Comparison of ENCODE assay signal across 8 cellular contexts in the genomic region with DNA sequence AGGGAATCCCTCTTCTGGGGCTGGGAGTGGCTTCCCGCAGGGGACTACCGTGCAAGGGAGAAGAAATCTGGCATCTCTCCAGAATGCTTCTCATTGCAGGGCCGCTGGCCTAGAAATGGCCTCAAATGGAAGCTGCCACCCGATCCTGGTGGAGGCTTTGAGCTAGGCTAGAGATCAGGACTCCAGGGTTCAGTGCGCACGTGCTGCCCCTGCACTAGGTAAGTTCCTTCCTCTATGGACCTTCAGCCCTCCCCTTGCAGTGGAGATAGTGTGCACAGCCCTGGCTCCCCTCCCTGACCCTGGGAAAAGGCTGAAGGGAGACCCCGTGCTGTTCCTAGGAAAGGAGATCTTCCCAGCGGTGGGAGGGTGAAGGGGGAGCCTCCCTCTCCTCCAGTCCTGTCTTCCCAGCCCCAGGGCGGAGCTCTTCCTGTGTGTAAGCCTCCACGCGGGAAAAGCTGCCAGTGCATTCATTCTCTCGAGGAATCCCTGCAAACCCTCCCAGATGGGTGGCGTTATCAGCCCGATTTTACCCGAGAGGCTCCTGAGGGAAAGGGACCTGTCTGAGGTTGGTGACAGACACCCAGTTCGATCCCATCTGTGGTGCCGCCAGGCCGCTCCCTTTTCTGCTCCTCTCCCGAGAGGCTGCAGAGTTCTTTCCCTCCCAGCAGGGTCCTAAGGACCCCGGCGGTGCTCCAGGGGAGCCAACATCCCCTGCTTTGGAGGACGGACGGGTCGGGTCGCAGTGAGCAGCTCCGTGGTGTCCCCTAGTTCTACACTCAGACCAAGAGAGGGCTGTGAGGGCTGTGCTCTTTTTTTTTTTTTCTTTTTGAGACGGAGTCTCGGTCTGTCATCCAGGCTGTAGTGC.
DNase-seq lines count a peak whose midpoint lies in the region; ATAC-seq and TF ChIP-seq lines count a peak whose summit lies in the region.

No MANE protein-coding gene starts in this region.

- no peak overlapping the region for H2AFZ ChIP-seq in OCI-LY1 (ENCODE audit: low read length)

- H3K4me2 ChIP-seq in OCI-LY1 (ENCODE audit: low read length), result peak overlapping the region; percentile 99; the same call in 1 of the 2 replicates

- H3K4me3 ChIP-seq in OCI-LY1 (ENCODE audit: low read depth, low read length, poor library complexity, severe bottlenecking), result peak overlapping the region; percentile 97

- TF ChIP-seq CTCF in OCI-LY1 (IDR thresholded peaks at IDR 0.05; ENCODE audit: low read length), result no peak

- H3K79me2 ChIP-seq in OCI-LY1 (ENCODE audit: insufficient read depth, low read length), result no peaks in the 10 kb centered on the region

- no peaks in the 10 kb centered on the region for H3K9me3 ChIP-seq in OCI-LY1 (ENCODE audit: low read length)

- H3K27me3 ChIP-seq in OCI-LY1 (ENCODE audit: insufficient read depth, low read length), result 0 out of 2 replicates have a peak, but pooled peaks cover 3% of the 10 kb centered on the region

- ATAC-seq in HG03457 (IDR thresholded peaks at IDR 0.05; ENCODE audit: unreplicated experiment) (no peak), GM18907 (IDR thresholded peaks at IDR 0.05; ENCODE audit: unreplicated experiment) (no peak), GM18502 (IDR thresholded peaks at IDR 0.05; ENCODE audit: poor library complexity, unreplicated experiment) (no peak)

- H4K20me1 ChIP-seq in OCI-LY1 (ENCODE audit: insufficient read depth, low read length), result no peaks in the 10 kb centered on the region

- DNase-seq in NCI-H748 (lab: John Stamatoyannopoulos, UW; ENCODE audit: unreplicated experiment) (peak; percentile 64), NCI-H748 treated with DMSO at 0.1 percent for 48 hours (lab: John Stamatoyannopoulos, UW) (no peak), ecto neural progenitor cell (ENCODE audit: low spot score) (peak; percentile 58), pons (ENCODE audit: low spot score) (peak; percentile 51)

- no peaks in the 10 kb centered on the region for H3K36me3 ChIP-seq in OCI-LY1 (ENCODE audit: insufficient read depth, low read length)

- no peak overlapping the region for H3K9ac ChIP-seq in OCI-LY1 (ENCODE audit: low read length)

- H3K4me1 ChIP-seq in OCI-LY1 (ENCODE audit: insufficient read depth, low read length, severe bottlenecking), result peaks cover 43% of the 10 kb centered on the region

- no peaks in the 10 kb centered on the region for H3K9me2 ChIP-seq in OCI-LY1 (ENCODE audit: low read depth, low read length)

- no peak overlapping the region for H3K27ac ChIP-seq in OCI-LY1 (ENCODE audit: low read depth, low read length, poor library complexity, severe bottlenecking)

- no peaks in the 10 kb centered on the region for H3F3A ChIP-seq in OCI-LY1 (ENCODE audit: insufficient read depth, low read length)
